ENCODE assay signal across 19 cellular contexts in genomic region chr5:45037927-45038326, GRCh38.
"Had no signal": no experiment of that assay in that cellular context is flagged by ENCODE, and none has a peak within 500 bp of the region (broad histone marks: within the 10 kb centered on the region; RNA-seq: fewer than 3 reads in every experiment).

No MANE protein-coding gene starts in this region.

- H3K27ac ChIP-seq: epithelial cell of prostate, esophagus muscularis mucosa, gastrocnemius medialis, heart right ventricle, neutrophil, spleen, testis, tibial nerve, upper lobe of right lung, vagina had no signal

- H3K4me1 ChIP-seq: esophagus muscularis mucosa, heart right ventricle, spleen, testis, upper lobe of right lung, vagina had no signal

- DNase-seq: effector memory CD4-positive, alpha-beta T cell; gastrocnemius medialis; heart right ventricle; islet precursor cell; mammary epithelial cell; naive thymus-derived CD4-positive, alpha-beta T cell; spleen; stimulated activated CD4-positive, alpha-beta T cell treated with anti-CD3 and anti-CD28 coated beads, Interleukin-15, amount 100 ng/mL, for 24 hours; stimulated activated CD4-positive, alpha-beta T cell treated with anti-CD3 and anti-CD28 coated beads, Interleukin-1b, Interleukin-23, amount 100 ng/mL, for 48 hours; stimulated activated CD4-positive, alpha-beta T cell treated with anti-CD3 and anti-CD28 coated beads, Interleukin-4, amount 100 ng/mL, for 24 hours; testis; upper lobe of right lung had no signal

- ATAC-seq: naive thymus-derived CD4-positive, alpha-beta T cell; sciatic nerve; stimulated activated memory B cell treated with anti-CD40 and anti-IgM and Interleukin-4, amounts not matched to agents 10 μg/mL and 1 μg/mL and 100 μg/mL, for 72 hours had no signal

- H3K36me3 ChIP-seq: esophagus muscularis mucosa, gastrocnemius medialis, heart right ventricle, neutrophil, spleen, tibial nerve, upper lobe of right lung, vagina had no signal

- H3K9me3 ChIP-seq: esophagus muscularis mucosa, gastrocnemius medialis, heart right ventricle, neutrophil, spleen, testis, tibial nerve, upper lobe of right lung, vagina had no signal

- H3K4me3 ChIP-seq: esophagus muscularis mucosa, gastrocnemius medialis, heart right ventricle, spleen, testis, tibial nerve, upper lobe of right lung, vagina had no signal
